In the genomic region with DNA sequence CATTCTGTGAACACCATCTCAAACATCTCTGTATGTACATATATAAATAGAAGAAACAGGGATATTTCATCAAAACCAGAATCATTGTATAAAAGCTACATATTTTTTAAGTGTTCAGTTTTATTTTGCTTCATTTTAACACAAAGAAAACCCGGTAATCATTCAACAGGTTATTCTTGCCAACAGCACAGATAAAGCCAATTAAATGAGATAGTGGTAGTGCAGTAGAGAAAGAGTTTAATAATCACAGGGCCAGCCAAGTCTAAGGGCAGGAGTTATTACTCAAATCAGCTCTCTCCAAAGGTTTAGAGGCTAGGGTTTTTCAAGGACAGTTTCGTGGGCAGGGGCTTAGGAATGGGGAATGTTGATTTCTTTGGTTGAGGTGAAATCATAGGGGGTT, we compare ENCODE assay signal across 30 cellular contexts.
"Had no signal": no experiment of that assay in that cellular context is flagged by ENCODE, and none has a peak within 500 bp of the region (broad histone marks: within the 10 kb centered on the region; RNA-seq: fewer than 3 reads in every experiment).

No MANE protein-coding gene starts in this region.

- H3K4me1 ChIP-seq: adrenal gland, ascending aorta, body of pancreas, breast epithelium had no signal

- H3K36me3 ChIP-seq: adrenal gland, ascending aorta, brain microvascular endothelial cell, breast epithelium, cardiac muscle cell had no signal

- FAIRE-seq: astrocyte, bronchial epithelial cell had no signal

- H3K4me3 ChIP-seq: adrenal gland, ascending aorta, body of pancreas, breast epithelium, cardiac muscle cell had no signal

- H3K27me3 ChIP-seq: adrenal gland, ascending aorta, body of pancreas, brain microvascular endothelial cell, breast epithelium, cardiac muscle cell had no signal

- H3K27ac ChIP-seq: adrenal gland, ascending aorta, body of pancreas, brain microvascular endothelial cell, breast epithelium, cardiac muscle cell had no signal

- DNase-seq: activated effector memory CD4-positive, alpha-beta T cell treated with anti-CD3 and anti-CD28 coated beads, Interleukin-2, amount 50 U/mL, for 16 hours; activated effector memory CD4-positive, alpha-beta T cell treated with Interleukin-2 at 50 U/mL for 16 hours; activated gamma-delta T cell; activated gamma-delta T cell treated with Interleukin-2 at 50 U/mL for 16 hours; activated naive CD4-positive, alpha-beta T cell; activated naive CD4-positive, alpha-beta T cell treated with anti-CD3 and anti-CD28 coated beads for 36 hours; activated naive CD4-positive, alpha-beta T cell treated with anti-CD3 and anti-CD28 coated beads, Interleukin-2, amount 10 ng/mL, durations not matched to agents 7 days and 5 days; activated naive CD4-positive, alpha-beta T cell treated with anti-CD3 and anti-CD28 coated beads, Interleukin-2, amount 50 U/mL, for 16 hours; activated naive CD4-positive, alpha-beta T cell treated with Interleukin-2 at 50 U/mL for 16 hours; activated naive CD8-positive, alpha-beta T cell treated with anti-CD3 and anti-CD28 coated beads for 36 hours; activated naive CD8-positive, alpha-beta T cell treated with anti-CD3 and anti-CD28 coated beads, Interleukin-2, amount 10 ng/mL, durations not matched to agents 7 days and 5 days; activated naive CD8-positive, alpha-beta T cell treated with anti-CD3 and anti-CD28 coated beads, Interleukin-2, amount 50 U/mL, for 24 hours; activated T-cell treated with anti-CD3 and anti-CD28 coated beads, Interleukin-2, amount 50 U/mL, for 4 hours; activated T-cell treated with anti-CD3 and anti-CD28 coated beads, Interleukin-2, amount 50 U/mL, for 48 hours; activated T-cell treated with anti-CD3 and anti-CD28 coated beads, Interleukin-2, amount 50 U/mL, for 72 hours; adrenal gland; amniotic stem cell; amygdala; anterior cingulate cortex; aorta; body of pancreas; brain microvascular endothelial cell; caudate nucleus; central memory CD4-positive, alpha-beta T cell; cerebellar nuclear complex had no signal

- H3K9me3 ChIP-seq: adrenal gland, ascending aorta had no signal
